ENCODE assay signal across 2 cellular contexts in the genomic region with DNA sequence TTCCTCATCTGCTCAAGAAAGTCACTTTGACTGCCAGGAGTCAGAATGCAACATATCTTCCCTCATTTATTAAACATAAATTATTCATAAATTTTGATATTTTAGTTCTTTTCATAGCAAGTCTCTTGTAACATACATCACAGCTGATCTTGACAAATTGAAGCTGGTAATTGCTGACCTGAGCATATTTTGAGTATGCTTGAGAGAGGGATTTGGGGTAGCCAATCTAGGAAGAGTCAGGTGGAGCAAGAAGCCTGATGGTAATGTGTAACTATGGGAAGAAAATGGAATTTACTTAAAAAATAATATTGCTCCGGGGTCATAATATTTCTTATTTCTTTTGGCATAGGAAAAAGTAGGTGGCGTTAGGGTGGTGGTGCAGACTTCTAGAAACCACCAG.
TF ChIP-seq lines count a peak whose summit lies in the region.

No MANE protein-coding gene starts in this region.

TF ChIP-seq in IMR-90, 13 proteins besides CTCF, POLR2A, EP300 and RAD21:
- TF ChIP-seq CHD1 (IDR thresholded peaks at IDR 0.05; ENCODE audit: low read depth, low read length) (no peak), RCOR1 (IDR thresholded peaks at IDR 0.05; ENCODE audit: insufficient replicate concordance, low read length) (no peak), RFX5 (IDR thresholded peaks at IDR 0.05; ENCODE audit: low read depth, low read length) (peak; percentile 56), SMC3 (IDR thresholded peaks at IDR 0.05; ENCODE audit: low read depth, low read length) (no peak), NFE2L2 (IDR thresholded peaks at IDR 0.05; ENCODE audit: low read depth, low read length) (no peak), BHLHE40 (IDR thresholded peaks at IDR 0.05; ENCODE audit: low read depth, low read length) (no peak), FOS (IDR thresholded peaks at IDR 0.05; ENCODE audit: low read depth, low read length) (no peak), MAFK (IDR thresholded peaks at IDR 0.05; ENCODE audit: low read depth, low read length) (peak; percentile 94), CEBPB (IDR thresholded peaks at IDR 0.05; ENCODE audit: low read depth, low read length) (no peak), MAZ (IDR thresholded peaks at IDR 0.05; ENCODE audit: borderline replicate concordance, low read depth, low read length) (no peak)
- TF ChIP-seq, protein P1, sequence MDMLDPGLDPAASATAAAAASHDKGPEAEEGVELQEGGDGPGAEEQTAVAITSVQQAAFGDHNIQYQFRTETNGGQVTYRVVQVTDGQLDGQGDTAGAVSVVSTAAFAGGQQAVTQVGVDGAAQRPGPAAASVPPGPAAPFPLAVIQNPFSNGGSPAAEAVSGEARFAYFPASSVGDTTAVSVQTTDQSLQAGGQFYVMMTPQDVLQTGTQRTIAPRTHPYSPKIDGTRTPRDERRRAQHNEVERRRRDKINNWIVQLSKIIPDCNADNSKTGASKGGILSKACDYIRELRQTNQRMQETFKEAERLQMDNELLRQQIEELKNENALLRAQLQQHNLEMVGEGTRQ (IDR thresholded peaks at IDR 0.05; ENCODE audit: low read depth, low read length): no peak

TF ChIP-seq in H1, 55 proteins besides CTCF, POLR2A, EP300 and RAD21:
- TF ChIP-seq TAF7 (optimal IDR thresholded peaks at IDR 0.05; ENCODE audit: borderline replicate concordance, low read depth, low read length) (no peak), MAFK (IDR thresholded peaks at IDR 0.05; ENCODE audit: low read depth, low read length) (peak; percentile 56; the same call in 1 of the 2 replicates)
TF ChIP-seq in H1: peak in this region for 1.
